Comparison of ENCODE assay signal across 24 cellular contexts in genomic region chr21:30206551-30207251, GRCh38. TPM values are rescaled to one million over a fixed set of nuclear protein-coding genes. Genes with fewer than 3 reads are reported as not detected.
A peak's percentile ranks its signal among the peaks of the same experiment; 100 is the strongest.
DNase-seq lines count a peak whose midpoint lies in the region; ATAC-seq, FAIRE-seq and TF ChIP-seq lines count a peak whose summit lies in the region.
"Had no signal": no experiment of that assay in that cellular context is flagged by ENCODE, and none has a peak within 500 bp of the region (broad histone marks: within the 10 kb centered on the region; RNA-seq: fewer than 3 reads in every experiment).

No MANE protein-coding gene starts in this region.

- ATAC-seq in GM18502 (IDR thresholded peaks at IDR 0.05; ENCODE audit: poor library complexity, unreplicated experiment) (no peak), HG03432 (IDR thresholded peaks at IDR 0.05; ENCODE audit: unreplicated experiment) (no peak), HG02763 (IDR thresholded peaks at IDR 0.05; ENCODE audit: unreplicated experiment) (no peak)
- ATAC-seq: activated CD8-positive, alpha-beta T cell treated with anti-CD3 and anti-CD28 coated beads, Interleukin-2, amount 10 ng/mL, durations not matched to agents 7 days and 5 days; left colon; stimulated activated memory B cell treated with anti-CD40 and anti-IgM and Interleukin-4, amounts not matched to agents 10 μg/mL and 1 μg/mL and 100 μg/mL, for 72 hours had no signal

- H3K9ac ChIP-seq in astrocyte (ENCODE audit: low read length) (no peak overlapping the region), smooth muscle cell (ENCODE audit: low read depth) (peak overlapping the region; percentile 62)

- H3K79me2 ChIP-seq in astrocyte (ENCODE audit: insufficient read depth, low read length) (no peaks in the 10 kb centered on the region), smooth muscle cell (ENCODE audit: low read depth) (no peaks in the 10 kb centered on the region)

- H3K27ac ChIP-seq in astrocyte (ENCODE audit: low read depth, low read length) (peak overlapping the region; percentile 11), smooth muscle cell (ENCODE audit: low read depth) (peak overlapping the region; percentile 89)
- H3K27ac ChIP-seq: colonic mucosa, tibial nerve had no signal

- H3K27ac Mint-ChIP-seq in astrocyte (ENCODE audit: unreplicated experiment) = peak overlapping the region; percentile 93
- H3K27ac Mint-ChIP-seq: activated CD8-positive, alpha-beta T cell treated with anti-CD3 and anti-CD28 coated beads, Interleukin-2, amount 10 ng/mL, durations not matched to agents 7 days and 5 days; activated T-helper 1 cell treated with anti-CD3 and anti-CD28 coated beads, Interleukin-12 subunit alpha, Interleukin-12 subunit beta, Interleukin-2, Interleukin-4 antibody, amounts not matched to agents 30 ng/mL and 10 ng/mL and 1 ng/mL, durations not matched to agents 14 hours and 24 hours and 36 hours; stimulated activated memory B cell treated with anti-CD40 and anti-IgM and Interleukin-4, amounts not matched to agents 10 μg/mL and 1 μg/mL and 100 μg/mL, for 72 hours had no signal

- H3K4me2 ChIP-seq in astrocyte (ENCODE audit: low read length) (peak overlapping the region; percentile 39), smooth muscle cell (peak overlapping the region; percentile 54)

- no peaks in the 10 kb centered on the region for H3K36me3 ChIP-seq in astrocyte (ENCODE audit: insufficient read depth, low read length)
- H3K36me3 ChIP-seq in smooth muscle cell (ENCODE audit: low read depth) = no peaks in the 10 kb centered on the region
- no peaks in the 10 kb centered on the region for H3K36me3 ChIP-seq in H7 (replicated peaks; ENCODE audit: control insufficient read depth, insufficient read depth, low read length)
- H3K36me3 ChIP-seq: colonic mucosa, tibial nerve had no signal

- no peak overlapping the region for H3K4me3 Mint-ChIP-seq in astrocyte (ENCODE audit: unreplicated experiment)
- H3K4me3 Mint-ChIP-seq: activated CD8-positive, alpha-beta T cell treated with anti-CD3 and anti-CD28 coated beads, Interleukin-2, amount 10 ng/mL, durations not matched to agents 7 days and 5 days; activated T-helper 1 cell treated with anti-CD3 and anti-CD28 coated beads, Interleukin-12 subunit alpha, Interleukin-12 subunit beta, Interleukin-2, Interleukin-4 antibody, amounts not matched to agents 30 ng/mL and 10 ng/mL and 1 ng/mL, durations not matched to agents 14 hours and 24 hours and 36 hours; stimulated activated memory B cell treated with anti-CD40 and anti-IgM and Interleukin-4, amounts not matched to agents 10 μg/mL and 1 μg/mL and 100 μg/mL, for 72 hours had no signal

- H4K20me1 ChIP-seq in astrocyte (ENCODE audit: insufficient read depth, low read length) = no peaks in the 10 kb centered on the region
- no peaks in the 10 kb centered on the region for H4K20me1 ChIP-seq in smooth muscle cell (ENCODE audit: low read depth)

- H3K4me1 Mint-ChIP-seq in astrocyte (ENCODE audit: low read depth, unreplicated experiment) = peaks cover 10% of the 10 kb centered on the region
- H3K4me1 Mint-ChIP-seq: stimulated activated memory B cell treated with anti-CD40 and anti-IgM and Interleukin-4, amounts not matched to agents 10 μg/mL and 1 μg/mL and 100 μg/mL, for 72 hours had no signal

- 44% methylated on average over 7 of the region's 7 CpGs for WGBS in smooth muscle cell (ENCODE audit: low lambda C conversion rate)

- H3K36me3 Mint-ChIP-seq in astrocyte (ENCODE audit: low read depth, unreplicated experiment) = no peaks in the 10 kb centered on the region
- H3K36me3 Mint-ChIP-seq: stimulated activated memory B cell treated with anti-CD40 and anti-IgM and Interleukin-4, amounts not matched to agents 10 μg/mL and 1 μg/mL and 100 μg/mL, for 72 hours had no signal

- H3F3A ChIP-seq in smooth muscle cell (ENCODE audit: low read depth) = no peaks in the 10 kb centered on the region

- H3K9me3 ChIP-seq in astrocyte (ENCODE audit: insufficient read depth, low read depth, low read length) (no peaks in the 10 kb centered on the region), smooth muscle cell (replicated peaks; ENCODE audit: low read depth) (no peaks in the 10 kb centered on the region)
- H3K9me3 ChIP-seq: colonic mucosa had no signal

- H2AFZ ChIP-seq in astrocyte (ENCODE audit: low read depth, low read length) (peak overlapping the region; percentile 50), smooth muscle cell (ENCODE audit: low read depth) (peak overlapping the region; percentile 75)

- no peaks in the 10 kb centered on the region for H3K27me3 Mint-ChIP-seq in astrocyte (ENCODE audit: low read depth, unreplicated experiment)
- H3K27me3 Mint-ChIP-seq: stimulated activated memory B cell treated with anti-CD40 and anti-IgM and Interleukin-4, amounts not matched to agents 10 μg/mL and 1 μg/mL and 100 μg/mL, for 72 hours had no signal

- H3K27me3 ChIP-seq in astrocyte (ENCODE audit: insufficient read depth, low read length) (no peaks in the 10 kb centered on the region), smooth muscle cell (ENCODE audit: low read depth) (no peaks in the 10 kb centered on the region), H7 (ENCODE audit: control insufficient read depth, insufficient read depth, low read length) (no peaks in the 10 kb centered on the region)
- H3K27me3 ChIP-seq: colonic mucosa, tibial nerve had no signal

- peak; percentile 12 for DNase-seq in M059J (ENCODE audit: low read depth)
- DNase-seq in astrocyte (ENCODE audit: low read depth) = peak; percentile 3
- DNase-seq in fibroblast of the aortic adventitia (ENCODE audit: low read depth) = peak; percentile 4
- DNase-seq in smooth muscle cell (lab: John Stamatoyannopoulos, UW; ENCODE audit: unreplicated experiment) = no peak
- no peak for DNase-seq in H7
- DNase-seq: activated CD8-positive, alpha-beta T cell treated with anti-CD3 and anti-CD28 coated beads, Interleukin-2, amount 10 ng/mL, durations not matched to agents 7 days and 5 days; C1 segment of cervical spinal cord; colonic mucosa; DMS79; KBM-7; left colon; NCI-H1105 treated with DMSO at 0.1 percent for 48 hours; posterior cingulate gyrus; small intestine; T-helper 1 cell had no signal

- FAIRE-seq in astrocyte (lab: Jason Lieb, UNC) = no peak
- FAIRE-seq: GM18507, small intestine had no signal

- no peaks in the 10 kb centered on the region for H3K4me1 ChIP-seq in astrocyte (ENCODE audit: insufficient read depth, low read length)
- H3K4me1 ChIP-seq in smooth muscle cell (ENCODE audit: low read depth) = no peaks in the 10 kb centered on the region
- H3K4me1 ChIP-seq: colonic mucosa, tibial nerve had no signal

- TF ChIP-seq CTCF in astrocyte (IDR thresholded peaks at IDR 0.05; ENCODE audit: insufficient read depth, low read depth, low read length) = no peak
- no peak for TF ChIP-seq CTCF in fibroblast of the aortic adventitia (IDR thresholded peaks at IDR 0.05; ENCODE audit: insufficient read depth, low read length)
- TF ChIP-seq CTCF in smooth muscle cell (IDR thresholded peaks at IDR 0.05; ENCODE audit: borderline replicate concordance, insufficient read depth, poor library complexity, severe bottlenecking) = no peak

- peaks cover 2% of the 10 kb centered on the region for H3K9me3 Mint-ChIP-seq in astrocyte (ENCODE audit: unreplicated experiment)
- H3K9me3 Mint-ChIP-seq: activated T-helper 1 cell treated with anti-CD3 and anti-CD28 coated beads, Interleukin-12 subunit alpha, Interleukin-12 subunit beta, Interleukin-2, Interleukin-4 antibody, amounts not matched to agents 30 ng/mL and 10 ng/mL and 1 ng/mL, durations not matched to agents 14 hours and 24 hours and 36 hours; stimulated activated memory B cell treated with anti-CD40 and anti-IgM and Interleukin-4, amounts not matched to agents 10 μg/mL and 1 μg/mL and 100 μg/mL, for 72 hours had no signal

- H3K4me3 ChIP-seq in astrocyte (ENCODE audit: insufficient read depth, low read depth, low read length) (no peak overlapping the region), fibroblast of the aortic adventitia (ENCODE audit: low read depth, low read length) (no peak overlapping the region), smooth muscle cell (no peak overlapping the region), H7 (ENCODE audit: insufficient read depth, low read depth, low read length) (no peak overlapping the region)
- H3K4me3 ChIP-seq: colonic mucosa, tibial nerve had no signal

RNA-seq across cellular contexts. Expression of gene CLDN8, which starts 9.2 kb away (rescaled TPM):
- not detected in 2 replicates for total RNA-seq in M059J (2014; rRNA removed; shearing (Covaris generic))
- total RNA-seq in astrocyte (not detected in 2 replicates), fibroblast of the aortic adventitia (ENCODE audit: low replicate concordance) (not detected in 2 replicates), smooth muscle cell (not detected in 2 replicates)
- not detected in 2 replicates for polyA plus RNA-seq in smooth muscle cell
- total RNA-seq in H7 (2014; rRNA removed; shearing (Covaris generic)) = not detected in 2 replicates
- total RNA-seq: activated CD8-positive, alpha-beta T cell treated with anti-CD3 and anti-CD28 coated beads, Interleukin-2, amount 10 ng/mL, durations not matched to agents 7 days and 5 days; activated T-helper 1 cell treated with anti-CD3 and anti-CD28 coated beads, Interleukin-12 subunit alpha, Interleukin-12 subunit beta, Interleukin-2, Interleukin-4 antibody, amounts not matched to agents 30 ng/mL and 10 ng/mL and 1 ng/mL, durations not matched to agents 14 hours and 24 hours and 36 hours; epithelial cell of proximal tubule; tibial nerve had no signal
- polyA plus RNA-seq: small intestine had no signal

RNA-seq across cellular contexts. Expression of gene CLDN17, which starts 40.1 kb away (rescaled TPM):
- total RNA-seq in M059J (2014; rRNA removed; shearing (Covaris generic)) = not detected in 2 replicates
- total RNA-seq in astrocyte = not detected in 2 replicates
- total RNA-seq in fibroblast of the aortic adventitia (ENCODE audit: low replicate concordance) = 0.49 TPM in 1 of 2 replicates, not detected in the other
- not detected in 2 replicates for total RNA-seq in smooth muscle cell
- 1.8 TPM in 1 of 2 replicates, not detected in the other for polyA plus RNA-seq in smooth muscle cell
- total RNA-seq in H7 (2014; rRNA removed; shearing (Covaris generic)) = not detected in 2 replicates
- total RNA-seq: activated CD8-positive, alpha-beta T cell treated with anti-CD3 and anti-CD28 coated beads, Interleukin-2, amount 10 ng/mL, durations not matched to agents 7 days and 5 days; activated T-helper 1 cell treated with anti-CD3 and anti-CD28 coated beads, Interleukin-12 subunit alpha, Interleukin-12 subunit beta, Interleukin-2, Interleukin-4 antibody, amounts not matched to agents 30 ng/mL and 10 ng/mL and 1 ng/mL, durations not matched to agents 14 hours and 24 hours and 36 hours; colonic mucosa; epithelial cell of proximal tubule; left colon; tibial nerve had no signal
- polyA plus RNA-seq: adipose tissue, small intestine had no signal

Comparison
In these comparisons a context has a peak if more than half of its experiments do, and no peak if none do; other contexts are left out.
1. DNase-seq: peak in M059J (single experiment), astrocyte (single experiment) and fibroblast of the aortic adventitia (single experiment); none in smooth muscle cell (single experiment) and H7 (single experiment).